Comparison of ENCODE assay signal across 33 cellular contexts in genomic region chr3:81152156-81152555, GRCh38.
"Had no signal": no experiment of that assay in that cellular context is flagged by ENCODE, and none has a peak within 500 bp of the region (broad histone marks: within the 10 kb centered on the region; RNA-seq: fewer than 3 reads in every experiment).

No MANE protein-coding gene starts in this region.

- H3K36me3 ChIP-seq: ascending aorta, cardiac muscle cell had no signal

- H3K4me3 ChIP-seq: ascending aorta, cardiac muscle cell had no signal

- DNase-seq: activated B cell treated with CpG ODN at 0.5 μM for 24 hours; activated CD4-positive, alpha-beta memory T cell treated with anti-CD3 and anti-CD28 coated beads for 36 hours; activated CD4-positive, alpha-beta T cell treated with anti-CD3 and anti-CD28 coated beads for 4 hours; activated CD4-positive, alpha-beta T cell treated with anti-CD3 and anti-CD28 coated beads, Interleukin-2, amount 10 ng/mL, durations not matched to agents 24 days and 14 days; activated CD4-positive, alpha-beta T cell treated with anti-CD3 and anti-CD28 coated beads, Interleukin-2, amount 50 U/mL, for 1 hour; activated CD4-positive, alpha-beta T cell treated with anti-CD3 and anti-CD28 coated beads, Interleukin-2, amount 50 U/mL, for 4 hours; activated CD4-positive, CD25-positive, alpha-beta regulatory T cell treated with anti-CD3 and anti-CD28 coated beads, Interleukin-2, amount 50 U/mL, for 72 hours; activated CD8-positive, alpha-beta memory T cell treated with anti-CD3 and anti-CD28 coated beads, Interleukin-2, amount 50 U/mL, for 4 hours; activated CD8-positive, alpha-beta T cell treated with anti-CD3 and anti-CD28 coated beads for 36 hours; activated effector memory CD4-positive, alpha-beta T cell treated with Interleukin-2 at 50 U/mL for 16 hours; activated gamma-delta T cell; activated naive CD4-positive, alpha-beta T cell treated with anti-CD3 and anti-CD28 coated beads, Interleukin-2, amount 10 ng/mL, durations not matched to agents 7 days and 5 days; activated naive CD4-positive, alpha-beta T cell treated with Interleukin-2 at 50 U/mL for 16 hours; activated naive CD8-positive, alpha-beta T cell treated with anti-CD3 and anti-CD28 coated beads, Interleukin-2, amount 10 ng/mL, durations not matched to agents 7 days and 5 days; activated naive CD8-positive, alpha-beta T cell treated with anti-CD3 and anti-CD28 coated beads, Interleukin-2, amount 50 U/mL, for 24 hours; activated T-cell treated with anti-CD3 and anti-CD28 coated beads, Interleukin-2, amount 50 U/mL, for 24 hours; activated T-cell treated with anti-CD3 and anti-CD28 coated beads, Interleukin-2, amount 50 U/mL, for 48 hours; amygdala; anterior cingulate cortex; caudate nucleus; cerebellar nuclear complex; T-helper 2 cell; T-helper 9 cell had no signal

- H3K4me1 ChIP-seq: ascending aorta had no signal

- H3K27me3 ChIP-seq: ascending aorta, cardiac muscle cell had no signal

- H3K27ac Mint-ChIP-seq: activated B cell treated with CpG ODN at 0.5 μM for 24 hours; activated CD4-positive, alpha-beta memory T cell treated with anti-CD3 and anti-CD28 coated beads for 36 hours; activated CD4-positive, alpha-beta T cell treated with anti-CD3 and anti-CD28 coated beads, Interleukin-2, amount 10 ng/mL, durations not matched to agents 24 days and 14 days; activated CD8-positive, alpha-beta T cell treated with anti-CD3 and anti-CD28 coated beads for 36 hours; activated naive CD4-positive, alpha-beta T cell treated with anti-CD3 and anti-CD28 coated beads, Interleukin-2, amount 10 ng/mL, durations not matched to agents 7 days and 5 days; activated naive CD4-positive, alpha-beta T cell treated with anti-CD3 and anti-CD28 coated beads, Interleukin-2, amount 50 U/mL, for 24 hours; activated naive CD8-positive, alpha-beta T cell; activated naive CD8-positive, alpha-beta T cell treated with anti-CD3 and anti-CD28 coated beads, Interleukin-2, amount 10 ng/mL, durations not matched to agents 7 days and 5 days; activated naive CD8-positive, alpha-beta T cell treated with anti-CD3 and anti-CD28 coated beads, Interleukin-2, amount 50 U/mL, for 24 hours; activated T-cell treated with anti-CD3 and anti-CD28 coated beads, Interleukin-2, amount 50 U/mL, for 24 hours; activated T-helper 2 cell treated with anti-CD3 and anti-CD28 coated beads, Interferon-gamma antibody, Interleukin-2, Interleukin-4, amounts not matched to agents 10 μg/mL and 5 μg/mL and 100 μg/mL, durations not matched to agents 14 hours and 24 hours and 36 hours; brain; T-helper 1 cell treated with Interleukin-12 subunit alpha and Interleukin-12 subunit beta and Interleukin-4 antibody, amounts not matched to agents 30 μg/mL and 1 μg/mL, for 36 hours; T-helper 2 cell treated with Interferon-gamma antibody and Interleukin-4, amounts not matched to agents 5 μg/mL and 100 μg/mL, for 36 hours had no signal

- H3K27me3 Mint-ChIP-seq: activated B cell treated with CpG ODN at 0.5 μM for 24 hours; activated CD4-positive, alpha-beta memory T cell treated with anti-CD3 and anti-CD28 coated beads for 36 hours; activated CD4-positive, alpha-beta T cell treated with anti-CD3 and anti-CD28 coated beads, Interleukin-2, amount 10 ng/mL, durations not matched to agents 24 days and 14 days; activated CD8-positive, alpha-beta T cell treated with anti-CD3 and anti-CD28 coated beads for 36 hours; activated naive CD4-positive, alpha-beta T cell treated with anti-CD3 and anti-CD28 coated beads, Interleukin-2, amount 10 ng/mL, durations not matched to agents 7 days and 5 days; activated naive CD4-positive, alpha-beta T cell treated with anti-CD3 and anti-CD28 coated beads, Interleukin-2, amount 50 U/mL, for 24 hours; activated naive CD8-positive, alpha-beta T cell; activated naive CD8-positive, alpha-beta T cell treated with anti-CD3 and anti-CD28 coated beads, Interleukin-2, amount 10 ng/mL, durations not matched to agents 7 days and 5 days; activated naive CD8-positive, alpha-beta T cell treated with anti-CD3 and anti-CD28 coated beads, Interleukin-2, amount 50 U/mL, for 24 hours; activated T-cell treated with anti-CD3 and anti-CD28 coated beads, Interleukin-2, amount 50 U/mL, for 24 hours; brain; central memory CD8-positive, alpha-beta T cell had no signal

- H3K27ac ChIP-seq: ascending aorta, cardiac muscle cell, VCaP had no signal

- H3K36me3 Mint-ChIP-seq: activated CD4-positive, alpha-beta memory T cell treated with anti-CD3 and anti-CD28 coated beads for 36 hours; activated naive CD4-positive, alpha-beta T cell treated with anti-CD3 and anti-CD28 coated beads, Interleukin-2, amount 10 ng/mL, durations not matched to agents 7 days and 5 days; activated naive CD4-positive, alpha-beta T cell treated with anti-CD3 and anti-CD28 coated beads, Interleukin-2, amount 50 U/mL, for 24 hours; activated naive CD8-positive, alpha-beta T cell; activated naive CD8-positive, alpha-beta T cell treated with anti-CD3 and anti-CD28 coated beads, Interleukin-2, amount 10 ng/mL, durations not matched to agents 7 days and 5 days; brain had no signal

- H3K4me3 Mint-ChIP-seq: activated B cell treated with CpG ODN at 0.5 μM for 24 hours; activated CD4-positive, alpha-beta memory T cell treated with anti-CD3 and anti-CD28 coated beads for 36 hours; activated CD4-positive, alpha-beta T cell treated with anti-CD3 and anti-CD28 coated beads, Interleukin-2, amount 10 ng/mL, durations not matched to agents 24 days and 14 days; activated CD8-positive, alpha-beta T cell treated with anti-CD3 and anti-CD28 coated beads for 36 hours; activated naive CD4-positive, alpha-beta T cell treated with anti-CD3 and anti-CD28 coated beads, Interleukin-2, amount 10 ng/mL, durations not matched to agents 7 days and 5 days; activated naive CD4-positive, alpha-beta T cell treated with anti-CD3 and anti-CD28 coated beads, Interleukin-2, amount 50 U/mL, for 24 hours; activated naive CD8-positive, alpha-beta T cell; activated naive CD8-positive, alpha-beta T cell treated with anti-CD3 and anti-CD28 coated beads, Interleukin-2, amount 10 ng/mL, durations not matched to agents 7 days and 5 days; activated naive CD8-positive, alpha-beta T cell treated with anti-CD3 and anti-CD28 coated beads, Interleukin-2, amount 50 U/mL, for 24 hours; activated T-cell treated with anti-CD3 and anti-CD28 coated beads, Interleukin-2, amount 50 U/mL, for 24 hours; brain; central memory CD8-positive, alpha-beta T cell; T-helper 1 cell treated with Interleukin-12 subunit alpha and Interleukin-12 subunit beta and Interleukin-4 antibody, amounts not matched to agents 30 μg/mL and 1 μg/mL, for 36 hours; T-helper 2 cell treated with Interferon-gamma antibody and Interleukin-4, amounts not matched to agents 5 μg/mL and 100 μg/mL, for 36 hours had no signal

- H3K9me3 Mint-ChIP-seq: activated naive CD8-positive, alpha-beta T cell treated with anti-CD3 and anti-CD28 coated beads, Interleukin-2, amount 10 ng/mL, durations not matched to agents 7 days and 5 days had no signal

- H3K4me1 Mint-ChIP-seq: activated B cell treated with CpG ODN at 0.5 μM for 24 hours; activated CD4-positive, alpha-beta T cell treated with anti-CD3 and anti-CD28 coated beads, Interleukin-2, amount 10 ng/mL, durations not matched to agents 24 days and 14 days; activated naive CD4-positive, alpha-beta T cell treated with anti-CD3 and anti-CD28 coated beads, Interleukin-2, amount 10 ng/mL, durations not matched to agents 7 days and 5 days; activated naive CD4-positive, alpha-beta T cell treated with anti-CD3 and anti-CD28 coated beads, Interleukin-2, amount 50 U/mL, for 24 hours; activated naive CD8-positive, alpha-beta T cell treated with anti-CD3 and anti-CD28 coated beads, Interleukin-2, amount 10 ng/mL, durations not matched to agents 7 days and 5 days; activated naive CD8-positive, alpha-beta T cell treated with anti-CD3 and anti-CD28 coated beads, Interleukin-2, amount 50 U/mL, for 24 hours; brain; central memory CD8-positive, alpha-beta T cell had no signal
